In the genomic region with DNA sequence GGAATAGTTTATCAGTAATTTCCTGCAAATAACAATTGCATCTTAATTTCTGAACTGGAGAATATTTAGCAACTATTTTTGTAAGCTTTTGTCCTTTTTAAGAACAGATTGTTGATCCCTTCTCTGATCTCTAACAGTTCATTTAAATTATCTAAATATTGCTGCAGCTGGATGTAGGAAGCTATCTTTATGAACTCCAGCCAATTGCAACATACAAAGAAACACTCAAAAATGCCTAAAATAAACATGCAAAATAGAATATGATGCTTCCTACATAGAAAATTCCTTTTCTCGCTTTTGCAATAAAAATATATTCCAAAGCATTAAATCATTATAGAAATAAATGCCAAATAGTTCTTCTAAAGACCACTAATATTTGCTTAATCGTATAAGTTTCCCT, we compare ENCODE assay signal across 14 cellular contexts.
DNase-seq lines count a peak whose midpoint lies in the region; FAIRE-seq and TF ChIP-seq lines count a peak whose summit lies in the region.
"Had no signal": no experiment of that assay in that cellular context is flagged by ENCODE, and none has a peak within 500 bp of the region (broad histone marks: within the 10 kb centered on the region; RNA-seq: fewer than 3 reads in every experiment).

No MANE protein-coding gene starts in this region.

- intact Hi-C loops in cardiac septum (cut with DNase I), result no loop called here

- no peaks in the 10 kb centered on the region for H3K27me3 ChIP-seq in H7 (ENCODE audit: control insufficient read depth, insufficient read depth, low read length)

- TF ChIP-seq CTCF in D721Med (IDR thresholded peaks at IDR 0.05; ENCODE audit: insufficient read depth, missing control alignments) (no peak), cardiac fibroblast (IDR thresholded peaks at IDR 0.05; ENCODE audit: low read depth, low read length) (no peak)

- no peaks in the 10 kb centered on the region for H3K36me3 ChIP-seq in H7 (replicated peaks; ENCODE audit: control insufficient read depth, insufficient read depth, low read length)

- FAIRE-seq in D721Med (lab: Jason Lieb, UNC) (peak; percentile 29), HTR-8/SVneo (lab: Jason Lieb, UNC) (no peak)
- FAIRE-seq: GM18507, H54 had no signal

- DNase-seq in D721Med (ENCODE audit: insufficient read length, low spot score), result no peak
- peak; percentile 8 to 22 for DNase-seq in cardiac fibroblast (ENCODE audit: low read depth in 2 of 2)
- peak; percentile 78 for DNase-seq in fibroblast of peridontal ligament (ENCODE audit: extremely low read depth)
- DNase-seq in left kidney (ENCODE audit: low read depth, low spot score), result peak; percentile 25
- no peak for DNase-seq in NCI-H82 (lab: John Stamatoyannopoulos, UW)
- no peak for DNase-seq in cardiac septum (ENCODE audit: low spot score)
- no peak for DNase-seq in HTR-8/SVneo (ENCODE audit: insufficient read length, low spot score)
- no peak for DNase-seq in H7
- DNase-seq: Caco-2; CD8-positive, alpha-beta memory T cell; DMS53; GM23248 had no signal

- H3K4me3 ChIP-seq in cardiac fibroblast (replicated peaks in 1 of 2; ENCODE audit: low read depth in 2 of 2, low read length in 2 of 2), result no peak overlapping the region
- no peak overlapping the region for H3K4me3 ChIP-seq in H7 (ENCODE audit: insufficient read depth, low read depth, low read length)
- H3K4me3 ChIP-seq: GM23248 had no signal

Comparison
In these comparisons a context has a peak if more than half of its experiments do, and no peak if none do; other contexts are left out.
1. DNase-seq: peak in cardiac fibroblast (2 of 2), fibroblast of peridontal ligament (single experiment) and left kidney (single experiment); none in D721Med (single experiment), NCI-H82 (single experiment), cardiac septum (single experiment), HTR-8/SVneo (single experiment) and H7 (single experiment).